Comparison of ENCODE assay signal across 17 cellular contexts in the genomic region with DNA sequence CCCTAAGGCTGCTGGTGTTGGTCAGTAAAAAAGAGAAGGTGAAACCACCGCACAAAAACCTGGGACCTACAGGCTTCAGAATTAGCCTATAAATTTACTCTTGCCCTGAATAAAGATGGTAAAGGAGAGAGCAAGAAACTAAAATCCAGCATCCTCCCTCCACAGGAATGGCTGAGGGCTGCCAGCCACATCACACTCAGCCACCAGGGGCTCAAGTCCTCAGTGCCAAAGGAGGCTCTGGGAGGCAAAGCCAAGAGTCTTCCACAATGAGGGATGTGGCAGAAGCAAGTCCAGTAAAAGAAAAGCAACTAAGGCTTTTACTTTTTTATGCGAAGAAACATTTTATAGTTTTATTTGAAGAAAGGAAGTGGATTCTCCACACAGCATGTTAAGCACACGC.
A peak's percentile ranks its signal among the peaks of the same experiment; 100 is the strongest.
DNase-seq lines count a peak whose midpoint lies in the region; FAIRE-seq and TF ChIP-seq lines count a peak whose summit lies in the region.
"Had no signal": no experiment of that assay in that cellular context is flagged by ENCODE, and none has a peak within 500 bp of the region (broad histone marks: within the 10 kb centered on the region; RNA-seq: fewer than 3 reads in every experiment).

No MANE protein-coding gene starts in this region.

- no peak overlapping the region for H4K91ac ChIP-seq in H1 (replicated peaks; ENCODE audit: insufficient read length, low read length)

- H3K4me1 ChIP-seq in H1 (replicated peaks in 1 of 4; ENCODE audit: control insufficient read depth in 3 of 4, insufficient read depth in 4 of 4, low read length in 3 of 4), result no peaks in the 10 kb centered on the region
- H3K4me1 ChIP-seq: colonic mucosa had no signal

- no peaks in the 10 kb centered on the region for H3K36me3 Mint-ChIP-seq in nephron (ENCODE audit: low read depth)

- H3K4ac ChIP-seq in H1 (replicated peaks; ENCODE audit: insufficient read length, low read depth, low read length), result no peak overlapping the region

- no peak overlapping the region for H2BK15ac ChIP-seq in H1 (ENCODE audit: low read length)

- no peaks in the 10 kb centered on the region for H3K27me3 ChIP-seq in H1 (replicated peaks in 1 of 4; ENCODE audit: control insufficient read depth in 3 of 4, extremely low read depth in 1 of 4, insufficient read depth in 3 of 4, low read length in 3 of 4)
- H3K27me3 ChIP-seq: colonic mucosa had no signal

- H3K4me2 ChIP-seq in H1 (ENCODE audit: insufficient read depth in 1 of 2, low read depth in 2 of 2, low read length in 2 of 2), result no peak overlapping the region

- H4K8ac ChIP-seq in H1 (ENCODE audit: extremely low read depth, insufficient read depth, low read length), result no peak overlapping the region

- no peaks in the 10 kb centered on the region for H3K23me2 ChIP-seq in H1 (ENCODE audit: low read depth, low read length)

- no peak overlapping the region for H2AK5ac ChIP-seq in H1 (ENCODE audit: low read depth, low read length)

- peak overlapping the region in 2 of 3 experiments; percentile 36 to 40 for H3K27ac Mint-ChIP-seq in nephron

- no peak for TF ChIP-seq POLR2A in H1 (IDR thresholded peaks at IDR 0.05; ENCODE audit: control extremely low read depth in 1 of 2, low read depth in 2 of 2, low read length in 2 of 2)

- H2AFZ ChIP-seq in H1 (ENCODE audit: low read length), result no peak overlapping the region

- H3K27me3 Mint-ChIP-seq in nephron (ENCODE audit: low read depth), result peaks cover 4% of the 10 kb centered on the region

- no peak overlapping the region for H3K9ac ChIP-seq in H1 (replicated peaks in 1 of 4; ENCODE audit: extremely low read depth in 1 of 4, low read depth in 3 of 4, low read length in 3 of 4)

- no peak overlapping the region for H3K23ac ChIP-seq in H1 (ENCODE audit: insufficient read length)

- H4K5ac ChIP-seq in H1 (ENCODE audit: insufficient read length, low read depth, low read length), result no peak overlapping the region

- no peak for TF ChIP-seq EP300 in H1 (IDR thresholded peaks at IDR 0.05; ENCODE audit: borderline replicate concordance in 1 of 2, low read depth in 2 of 2, low read length in 2 of 2)

- H3K18ac ChIP-seq in H1 (ENCODE audit: extremely low read depth, low read length), result no peak overlapping the region

- no peaks in the 10 kb centered on the region for H3K36me3 ChIP-seq in H1 (ENCODE audit: control insufficient read depth in 2 of 4, insufficient read depth in 4 of 4, low read length in 3 of 4)
- H3K36me3 ChIP-seq: colonic mucosa had no signal

- no peak overlapping the region for H2BK20ac ChIP-seq in H1 (ENCODE audit: low read length)

- no peak overlapping the region for H3K56ac ChIP-seq in H1 (replicated peaks; ENCODE audit: insufficient read length, low read depth, low read length)

- H3K9me3 Mint-ChIP-seq in nephron, result no peaks in the 10 kb centered on the region

- H3K27ac ChIP-seq in H1 (ENCODE audit: low read depth, low read length), result no peak overlapping the region
- H3K27ac ChIP-seq: colonic mucosa had no signal

- no peak for FAIRE-seq in H1 (lab: Jason Lieb, UNC)
- FAIRE-seq: endothelial cell of umbilical vein, frontal cortex, TTC549 had no signal

- POLR2A ChIA-PET in H1 (lab: Charles Lee; ENCODE audit: partially characterized antibody), result no interaction called here

- no peak overlapping the region for H2BK120ac ChIP-seq in H1 (replicated peaks; ENCODE audit: low read depth, low read length)

- DNase-seq in G401 (ENCODE audit: low spot score), result peak; percentile 3
- peak; percentile 55 for DNase-seq in NCI-H69 (lab: John Stamatoyannopoulos, UW)
- DNase-seq in H1 (ENCODE audit: low read depth in 1 of 2, low spot score in 2 of 2), result no peak
- DNase-seq in mucosa of gallbladder (ENCODE audit: low spot score), result no peak
- no peak for DNase-seq in GM10266 (ENCODE audit: extremely low spot score)
- no peak for DNase-seq in effector CD4-positive, alpha-beta T cell
- DNase-seq in Kasumi-1 (lab: John Stamatoyannopoulos, UW), result no peak
- DNase-seq: activated CD4-positive, alpha-beta T cell treated with anti-CD3 and anti-CD28 coated beads, Interleukin-2, amount 50 U/mL, for 1 hour; activated gamma-delta T cell treated with Interleukin-2 at 50 U/mL for 16 hours; colonic mucosa; EL; NCI-H1694; stimulated activated CD4-positive, alpha-beta T cell treated with anti-CD3 and anti-CD28 coated beads, Interleukin-2, amount 100 ng/mL, for 48 hours had no signal

- CTCF ChIA-PET in H1 (lab: Charles Lee; ENCODE audit: partially characterized antibody), result interaction anchor here (0.6 to 1.1 kb wide), 5 partner anchors 10 to 122 kb away, joined by 3 read pairs; no protein-coding TSS in a partner anchor

- H2BK5ac ChIP-seq in H1 (ENCODE audit: low read depth, low read length), result no peak overlapping the region

- H3K4me3 Mint-ChIP-seq in nephron, result peak overlapping the region in 1 of 3 experiments; percentile 0

- H3K79me2 ChIP-seq in H1 (ENCODE audit: control insufficient read depth in 1 of 2, insufficient read depth in 2 of 2, low read length in 2 of 2), result no peaks in the 10 kb centered on the region

- H3K4me1 Mint-ChIP-seq in nephron, result peaks cover 66% of the 10 kb centered on the region

- TF ChIP-seq RAD21 in H1 (IDR thresholded peaks at IDR 0.05 in 1 of 2, conservative IDR thresholded peaks at IDR 0.05 in 1 of 2; ENCODE audit: low read depth in 2 of 2, low read length in 2 of 2), result peak in 1 of 2 experiments; percentile 11; a peak in 2 of 4 replicates

- no peak overlapping the region for H3K4me3 ChIP-seq in H1 (ENCODE audit: extremely low read depth in 1 of 4, insufficient read depth in 2 of 4, low read depth in 3 of 4, low read length in 4 of 4)
- H3K4me3 ChIP-seq: colonic mucosa had no signal

- WGBS in H1 (ENCODE audit: extremely low coverage in 1 of 2, insufficient coverage in 1 of 2, insufficient read length in 1 of 2, insufficient replicate concordance in 2 of 2, low coverage in 1 of 2, low lambda C conversion rate in 2 of 2, missing lambda C conversion rate in 1 of 2), 2 experiments, result 91% methylated on average over 3 of the region's 3 CpGs; no CpG with 5 or more reads in 1 of the 2 experiments

- in situ Hi-C loops in G401 (cut with HindIII; ENCODE audit: low sequenced_read_pairs), result no loop called here

- no peaks in the 10 kb centered on the region for H3K9me3 ChIP-seq in H1 (ENCODE audit: insufficient read depth in 2 of 2, low read depth in 1 of 2, low read length in 1 of 2)
- H3K9me3 ChIP-seq: colonic mucosa had no signal

- TF ChIP-seq CTCF in H1 (IDR thresholded peaks at IDR 0.05; ENCODE audit: control extremely low read depth in 1 of 3, insufficient read depth in 1 of 3, low read depth in 1 of 3, low read length in 3 of 3) (peak; percentile 33 to 54 (median 44)), nephron (IDR thresholded peaks at IDR 0.05; ENCODE audit: unreplicated experiment in 3 of 3) (peak in 1 of 3 experiments; percentile 8), GM10266 (IDR thresholded peaks at IDR 0.05; ENCODE audit: control insufficient read depth, insufficient read depth, low read depth, missing control alignments) (no peak)

- no peaks in the 10 kb centered on the region for H3K79me1 ChIP-seq in H1 (ENCODE audit: low read depth, low read length)

- H4K20me1 ChIP-seq in H1 (replicated peaks in 1 of 2; ENCODE audit: control insufficient read depth in 1 of 2, insufficient read depth in 2 of 2, low read length in 2 of 2), result no peaks in the 10 kb centered on the region

- H3K14ac ChIP-seq in H1 (ENCODE audit: insufficient read length), result no peak overlapping the region

- H2BK12ac ChIP-seq in H1 (ENCODE audit: low read depth, low read length), result no peak overlapping the region

TF ChIP-seq in H1, 55 proteins besides CTCF, POLR2A, EP300 and RAD21:
- TF ChIP-seq ATF2 (IDR thresholded peaks at IDR 0.05; ENCODE audit: low read length), result no peak
- no peak for TF ChIP-seq SRF (IDR thresholded peaks at IDR 0.05; ENCODE audit: low read depth, low read length)
- TF ChIP-seq RBBP5 (IDR thresholded peaks at IDR 0.05; ENCODE audit: borderline replicate concordance, low read depth, low read length), result no peak
- TF ChIP-seq SIRT6 (IDR thresholded peaks at IDR 0.05; ENCODE audit: low read length), result no peak
- TF ChIP-seq KDM4A (IDR thresholded peaks at IDR 0.05; ENCODE audit: low read depth, low read length, severe bottlenecking), result no peak
- TF ChIP-seq ZNF274 (IDR thresholded peaks at IDR 0.05; ENCODE audit: borderline replicate concordance, extremely low read depth, low read length), result no peak

Comparison
In these comparisons a context has a peak if more than half of its experiments do, and no peak if none do; other contexts are left out.
1. DNase-seq: peak in G401 (single experiment) and NCI-H69 (single experiment); none in H1 (0 of 2), mucosa of gallbladder (single experiment), GM10266 (single experiment), effector CD4-positive, alpha-beta T cell (single experiment) and Kasumi-1 (0 of 2).